ENCODE assay signal across 18 cellular contexts in genomic region chr10:65544756-65545155, GRCh38.
DNase-seq lines count a peak whose midpoint lies in the region; ATAC-seq and TF ChIP-seq lines count a peak whose summit lies in the region.
"Had no signal": no experiment of that assay in that cellular context is flagged by ENCODE, and none has a peak within 500 bp of the region (broad histone marks: within the 10 kb centered on the region; RNA-seq: fewer than 3 reads in every experiment).

No MANE protein-coding gene starts in this region.

- H3K4me3 ChIP-seq in MM.1S (ENCODE audit: low read length), result no peak overlapping the region
- no peak overlapping the region for H3K4me3 ChIP-seq in epithelial cell of esophagus (ENCODE audit: low read length)
- H3K4me3 ChIP-seq: BLaER1, GM23338 had no signal

- H3K79me2 ChIP-seq in MM.1S (ENCODE audit: low read length), result no peaks in the 10 kb centered on the region

- 0 out of 2 replicates have a peak overlapping the region, but pooled peaks have one; percentile 18 for H3K4me2 ChIP-seq in MM.1S (ENCODE audit: low read depth, low read length)
- H3K4me2 ChIP-seq: BLaER1, GM23338 had no signal

- no peaks in the 10 kb centered on the region for H3K36me3 ChIP-seq in MM.1S (replicated peaks; ENCODE audit: insufficient read depth, low read length)
- H3K36me3 ChIP-seq: BLaER1 had no signal

- no peak overlapping the region for H3K27ac ChIP-seq in MM.1S (ENCODE audit: low read length)
- H3K27ac ChIP-seq: 22Rv1, BLaER1, C4-2B had no signal

- H3K9me2 ChIP-seq in MM.1S (replicated peaks; ENCODE audit: insufficient read depth, low read length), result no peaks in the 10 kb centered on the region

- H2AFZ ChIP-seq in MM.1S (ENCODE audit: low read length), result peak overlapping the region; percentile 16; the same call in 1 of the 2 replicates
- H2AFZ ChIP-seq: GM23338 had no signal

- peak; percentile 8 for DNase-seq in DMS53 (lab: John Stamatoyannopoulos, UW)
- no peak for DNase-seq in DMS53 treated with DMSO at 0.1 percent for 48 hours (lab: John Stamatoyannopoulos, UW; ENCODE audit: unreplicated experiment)
- DNase-seq in MM.1S, result no peak
- DNase-seq in epithelial cell of esophagus (ENCODE audit: low read depth), result peak; percentile 2
- DNase-seq in posterior vena cava (ENCODE audit: low spot score), result no peak
- DNase-seq: Caco-2; CD4-positive, CD25-positive, alpha-beta regulatory T cell; CD8-positive, alpha-beta T cell; DMS153; DMS79 treated with DMSO at 0.1 percent for 48 hours; GF-D8; H7; HCEC 1CT had no signal

- H3K9me3 ChIP-seq in MM.1S (replicated peaks; ENCODE audit: insufficient read depth, low read length), result no peaks in the 10 kb centered on the region
- H3K9me3 ChIP-seq: BLaER1, Caco-2 had no signal

- TF ChIP-seq CTCF in MM.1S (IDR thresholded peaks at IDR 0.05; ENCODE audit: low read length) (no peak), epithelial cell of esophagus (IDR thresholded peaks at IDR 0.05; ENCODE audit: insufficient read depth, low read depth, low read length, missing control alignments) (peak; percentile 15)

- H3K4me1 ChIP-seq in MM.1S (ENCODE audit: low read length), result peaks cover 14% of the 10 kb centered on the region; the same call in 1 of the 2 replicates
- H3K4me1 ChIP-seq: BLaER1, Caco-2 had no signal

- intact Hi-C loops in posterior vena cava (cut with DNase I), result no loop called here

- ATAC-seq in GM19395 (IDR thresholded peaks at IDR 0.05; ENCODE audit: unreplicated experiment), result no peak
- ATAC-seq: CD8-positive, alpha-beta T cell; GM23338 had no signal

- no peak overlapping the region for H3K9ac ChIP-seq in MM.1S (ENCODE audit: low read length)
- H3K9ac ChIP-seq: BLaER1 had no signal

- H3K27me3 ChIP-seq in MM.1S (replicated peaks; ENCODE audit: insufficient read depth, low read length), result no peaks in the 10 kb centered on the region
- H3K27me3 ChIP-seq: BLaER1 had no signal

- no peaks in the 10 kb centered on the region for H4K20me1 ChIP-seq in MM.1S (ENCODE audit: insufficient read depth, low read length)
- H4K20me1 ChIP-seq: BLaER1 had no signal

- no peaks in the 10 kb centered on the region for H3F3A ChIP-seq in MM.1S (ENCODE audit: insufficient read depth, low read length)

Comparison
In these comparisons a context has a peak if more than half of its experiments do, and no peak if none do; other contexts are left out.
1. DNase-seq: peak in DMS53 (single experiment) and epithelial cell of esophagus (single experiment); none in DMS53 treated with DMSO at 0.1 percent for 48 hours (single experiment), MM.1S (single experiment) and posterior vena cava (single experiment).